Comparison of ENCODE assay signal across 8 cellular contexts in the genomic region with DNA sequence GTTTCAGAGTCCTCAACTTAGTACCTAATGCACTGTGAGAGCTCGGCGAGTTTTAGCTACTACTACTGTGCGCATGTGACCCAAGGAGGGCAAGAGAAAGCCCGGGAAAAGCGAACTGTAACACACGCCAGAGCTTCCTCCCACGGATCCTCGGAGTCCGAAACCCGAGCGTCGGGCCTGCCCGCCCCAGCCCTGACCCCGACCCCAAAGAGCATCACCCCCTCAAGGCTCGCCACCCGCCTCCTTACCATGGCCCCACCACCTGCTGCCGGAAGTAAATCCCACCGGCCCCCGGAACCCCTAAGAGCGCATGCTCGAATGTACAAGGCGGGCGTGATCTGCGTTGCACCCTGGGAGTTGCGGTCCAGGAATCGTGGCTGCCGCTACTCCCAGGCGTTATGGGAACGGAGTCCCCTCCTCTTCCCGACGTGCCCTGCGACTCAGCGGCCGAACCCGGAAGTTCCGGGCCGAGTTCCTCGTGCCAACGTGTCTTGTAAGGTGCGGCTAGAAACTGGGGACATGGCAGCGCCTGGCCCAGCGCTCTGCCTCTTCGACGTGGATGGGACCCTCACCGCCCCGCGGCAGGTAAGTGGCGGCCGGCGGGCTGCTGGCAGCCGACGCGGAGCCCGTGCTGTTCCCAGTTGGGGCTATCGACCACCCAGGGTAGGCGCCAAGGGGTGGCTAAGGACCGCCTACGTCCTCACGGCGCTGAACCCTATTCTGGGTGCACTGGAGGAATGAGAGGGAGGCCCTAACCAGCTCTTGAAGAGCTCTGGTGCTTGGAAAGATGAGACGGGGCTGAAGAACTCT. TPM values are rescaled to one million over a fixed set of nuclear protein-coding genes. Genes with fewer than 3 reads are reported as not detected.
DNase-seq lines count a peak whose midpoint lies in the region; ATAC-seq and TF ChIP-seq lines count a peak whose summit lies in the region.

PMM2 (plus strand) TSS at position 476 of the 810 bp plus-strand sequence; CDS start at position 520, 44 bp downstream.
A gene with protein sequence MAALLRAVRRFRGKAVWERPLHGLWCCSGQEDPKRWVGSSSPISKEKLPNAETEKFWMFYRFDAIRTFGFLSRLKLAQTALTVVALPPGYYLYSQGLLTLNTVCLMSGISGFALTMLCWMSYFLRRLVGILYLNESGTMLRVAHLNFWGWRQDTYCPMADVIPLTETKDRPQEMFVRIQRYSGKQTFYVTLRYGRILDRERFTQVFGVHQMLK (minus strand): TSS at position 276 of the 810 bp plus-strand sequence. CDS start 25 bp downstream, at position 251.

- H3K4me1 Mint-ChIP-seq in endothelial cell (ENCODE audit: unreplicated experiment) (peaks cover 19% of the 10 kb centered on the region), mesothelial cell of epicardium (peaks cover 22% of the 10 kb centered on the region)

- H3K27me3 ChIP-seq in OCI-LY1 (ENCODE audit: insufficient read depth, low read length), result no peaks in the 10 kb centered on the region

- peaks cover 34% of the 10 kb centered on the region for H3K4me1 ChIP-seq in OCI-LY1 (ENCODE audit: insufficient read depth, low read length, severe bottlenecking)

- DNase-seq in DMS 273 (lab: John Stamatoyannopoulos, UW; ENCODE audit: unreplicated experiment) (peak; percentile 99), HuH-7 (ENCODE audit: low spot score) (peak; percentile 91), endothelial cell (ENCODE audit: low spot score) (peak; percentile 88), mesothelial cell of epicardium (ENCODE audit: low spot score in 2 of 2, unreplicated experiment in 2 of 2) (peak; percentile 85 to 87)
- DNase-seq in activated CD8-positive, alpha-beta memory T cell treated with anti-CD3 and anti-CD28 coated beads, Interleukin-2, amount 50 U/mL, for 4 hours, result peak; percentile 93
- DNase-seq in stimulated activated CD8-positive, alpha-beta memory T cell treated with anti-CD3 and anti-CD28 coated beads, Interleukin-15, amount 100 ng/mL, for 4 hours (ENCODE audit: low read depth in 2 of 2), result peak; percentile 92 to 94

- no peaks in the 10 kb centered on the region for H3K9me2 ChIP-seq in OCI-LY1 (ENCODE audit: low read depth, low read length)

- peaks cover 35% of the 10 kb centered on the region for H3K36me3 ChIP-seq in OCI-LY1 (ENCODE audit: insufficient read depth, low read length)

- no peak for TF ChIP-seq CTCF in OCI-LY1 (IDR thresholded peaks at IDR 0.05; ENCODE audit: low read length)
- TF ChIP-seq CTCF in endothelial cell (IDR thresholded peaks at IDR 0.05; ENCODE audit: unreplicated experiment), result no peak
- no peak for TF ChIP-seq CTCF in mesothelial cell of epicardium (IDR thresholded peaks at IDR 0.05; ENCODE audit: unreplicated experiment)

- H3K9me3 Mint-ChIP-seq in endothelial cell (ENCODE audit: unreplicated experiment) (no peaks in the 10 kb centered on the region), mesothelial cell of epicardium (no peaks in the 10 kb centered on the region)

- H4K20me1 ChIP-seq in OCI-LY1 (ENCODE audit: insufficient read depth, low read length), result no peaks in the 10 kb centered on the region

- H3K4me3 Mint-ChIP-seq in endothelial cell (ENCODE audit: unreplicated experiment), result peak within 1 kb of the TSS; percentile 97
- H3K4me3 Mint-ChIP-seq in mesothelial cell of epicardium, result peak within 1 kb of the TSS; percentile 97

- H3K9me3 ChIP-seq in OCI-LY1 (ENCODE audit: low read length), result no peaks in the 10 kb centered on the region

- H2AFZ ChIP-seq in OCI-LY1 (ENCODE audit: low read length), result no peak within 1 kb of the TSS

- H3K27me3 Mint-ChIP-seq in endothelial cell (ENCODE audit: unreplicated experiment), result peaks cover 2% of the 10 kb centered on the region
- no peaks in the 10 kb centered on the region for H3K27me3 Mint-ChIP-seq in mesothelial cell of epicardium (ENCODE audit: low read depth)

- ATAC-seq in GM21526 (IDR thresholded peaks at IDR 0.05; ENCODE audit: low FRiP score, unreplicated experiment), result peak; percentile 92

- H3F3A ChIP-seq in OCI-LY1 (ENCODE audit: insufficient read depth, low read length), result no peaks in the 10 kb centered on the region

- peaks cover 47% of the 10 kb centered on the region for H3K79me2 ChIP-seq in OCI-LY1 (ENCODE audit: insufficient read depth, low read length)

- H3K27ac Mint-ChIP-seq in endothelial cell (ENCODE audit: unreplicated experiment) (peak within 1 kb of the TSS; percentile 92), mesothelial cell of epicardium (peak within 1 kb of the TSS; percentile 93)

- peak within 1 kb of the TSS; percentile 12 for H3K27ac ChIP-seq in OCI-LY1 (ENCODE audit: low read depth, low read length, poor library complexity, severe bottlenecking)

- H3K4me3 ChIP-seq in OCI-LY1 (ENCODE audit: low read depth, low read length, poor library complexity, severe bottlenecking), result peak within 1 kb of the TSS; percentile 96

- peak within 1 kb of the TSS; percentile 92 for H3K9ac ChIP-seq in OCI-LY1 (ENCODE audit: low read length)

- H3K4me2 ChIP-seq in OCI-LY1 (ENCODE audit: low read length), result peak within 1 kb of the TSS; percentile 82

- no peaks in the 10 kb centered on the region for H3K36me3 Mint-ChIP-seq in endothelial cell (ENCODE audit: low read depth, unreplicated experiment)
- peaks cover 4% of the 10 kb centered on the region for H3K36me3 Mint-ChIP-seq in mesothelial cell of epicardium

RNA-seq across cellular contexts. Expression of gene PMM2, which starts in this region (rescaled TPM):
- total RNA-seq in endothelial cell (ENCODE audit: unreplicated experiment) (19.3 TPM), mesothelial cell of epicardium (41.3 to 41.7 TPM (median 41.4 TPM) in 3 replicates)

RNA-seq across cellular contexts. Expression of the second gene that starts in this region (rescaled TPM):
- total RNA-seq in endothelial cell (ENCODE audit: unreplicated experiment), result 8.1 TPM
- 11.2 to 12.8 TPM (median 11.9 TPM) in 3 replicates for total RNA-seq in mesothelial cell of epicardium

Comparison
In these comparisons a context has a peak if more than half of its experiments do, and no peak if none do; other contexts are left out.
1. Peak in every context shown above with its lines: DNase-seq, ATAC-seq, H3K4me3 ChIP-seq and H3K27ac ChIP-seq.